ENCODE assay signal across 8 cellular contexts in the genomic region with DNA sequence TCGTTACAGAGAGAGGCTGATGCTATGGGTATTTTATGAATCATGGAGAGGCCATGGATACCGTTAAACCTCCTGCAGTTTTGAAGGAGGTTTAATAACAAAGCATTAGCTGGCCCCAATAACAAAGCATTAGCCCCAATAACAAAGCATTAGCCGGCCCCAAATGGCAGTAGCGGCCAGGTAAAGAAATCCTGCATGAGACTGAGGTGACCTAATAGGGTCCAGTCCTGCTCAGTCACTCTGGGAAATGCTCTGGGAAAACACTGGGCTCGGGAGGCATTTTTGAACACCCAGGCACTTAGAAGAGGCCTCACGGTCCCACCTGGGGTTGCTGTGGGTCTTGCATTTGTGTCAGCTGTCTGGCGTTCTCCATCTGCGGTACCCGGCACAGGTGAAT. TPM values are rescaled to one million over a fixed set of nuclear protein-coding genes. Genes with fewer than 3 reads are reported as not detected.
DNase-seq lines count a peak whose midpoint lies in the region; ATAC-seq and TF ChIP-seq lines count a peak whose summit lies in the region.

No MANE protein-coding gene starts in this region.

- peak overlapping the region in 2 of 6 donors; percentile 47 to 70 for H3K27ac Mint-ChIP-seq in naive B cell

- no peaks in the 10 kb centered on the region for H3K27me3 Mint-ChIP-seq in naive B cell

- no peak overlapping the region for H2AFZ ChIP-seq in ACC112 (ENCODE audit: low read length, unreplicated experiment)

- H3K27me3 ChIP-seq in ACC112 (ENCODE audit: insufficient read depth, low read length): no peaks in the 10 kb centered on the region
- H3K27me3 ChIP-seq in HL-60 (ENCODE audit: insufficient read depth, poor library complexity, severe bottlenecking): no peaks in the 10 kb centered on the region

- H3K79me2 ChIP-seq in ACC112 (ENCODE audit: control insufficient read depth, insufficient read depth, low read length, unreplicated experiment): peaks cover 16% of the 10 kb centered on the region

- H3K4me3 Mint-ChIP-seq in naive B cell: peak overlapping the region; percentile 68 to 88 (median 84)

- DNase-seq in HL-60 (ENCODE audit: low read depth in 1 of 2, low spot score in 1 of 2): no peak
- DNase-seq in coronary artery (ENCODE audit: low spot score): peak; percentile 55
- no peak for DNase-seq in naive B cell
- no peak for DNase-seq in GOT3 (lab: John Stamatoyannopoulos, UW)
- no peak for DNase-seq in NK-92 (lab: John Stamatoyannopoulos, UW; ENCODE audit: unreplicated experiment)
- DNase-seq in foreskin fibroblast: no peak
- DNase-seq in NCI-H748 (lab: John Stamatoyannopoulos, UW; ENCODE audit: unreplicated experiment): no peak

- no peak for ATAC-seq in naive B cell (ENCODE audit: low read depth in 2 of 2)

- H3K27ac ChIP-seq in ACC112 (ENCODE audit: low read depth, low read length) (peak overlapping the region; percentile 87), HL-60 (replicated peaks) (peak overlapping the region; percentile 98), coronary artery (peak overlapping the region; percentile 87 to 91)

- no peaks in the 10 kb centered on the region for H3K36me3 Mint-ChIP-seq in naive B cell

- no peaks in the 10 kb centered on the region for H3K9me3 Mint-ChIP-seq in naive B cell

- H3K4me3 ChIP-seq in ACC112 (ENCODE audit: low read depth, low read length): peak overlapping the region; percentile 97
- H3K4me3 ChIP-seq in HL-60 (replicated peaks; ENCODE audit: insufficient read depth, low read length): no peak overlapping the region
- H3K4me3 ChIP-seq in coronary artery: peak overlapping the region; percentile 85
- peak overlapping the region in 1 of 2 donors; percentile 73 for H3K4me3 ChIP-seq in foreskin fibroblast (ENCODE audit: low read depth in 1 of 2, low read length in 2 of 2)

- H3K36me3 ChIP-seq in ACC112 (ENCODE audit: insufficient read depth, low read length): no peaks in the 10 kb centered on the region

- peaks cover 47 to 72% (median 59%) of the 10 kb centered on the region in 3 donors for H3K4me1 Mint-ChIP-seq in naive B cell

- peaks cover 30% of the 10 kb centered on the region for H3K4me1 ChIP-seq in ACC112 (ENCODE audit: control insufficient read depth, insufficient read depth, low read length, unreplicated experiment)

- TF ChIP-seq CTCF in HL-60 (IDR thresholded peaks at IDR 0.05; ENCODE audit: insufficient read depth, low read length) (no peak), coronary artery (IDR thresholded peaks at IDR 0.05) (no peak), foreskin fibroblast (IDR thresholded peaks at IDR 0.05; ENCODE audit: low read depth, low read length) (no peak)

RNA-seq across cellular contexts. Expression of gene RIN3, which starts 0.8 kb away (rescaled TPM):
- 10 to 100 TPM in 5 of 6 donors, 1 to 10 TPM in 1; 7.6 to 43.7 (median 24.5) TPM for polyA plus RNA-seq in naive B cell (ENCODE audit: low read depth in 6 of 6)
